In the genomic region with DNA sequence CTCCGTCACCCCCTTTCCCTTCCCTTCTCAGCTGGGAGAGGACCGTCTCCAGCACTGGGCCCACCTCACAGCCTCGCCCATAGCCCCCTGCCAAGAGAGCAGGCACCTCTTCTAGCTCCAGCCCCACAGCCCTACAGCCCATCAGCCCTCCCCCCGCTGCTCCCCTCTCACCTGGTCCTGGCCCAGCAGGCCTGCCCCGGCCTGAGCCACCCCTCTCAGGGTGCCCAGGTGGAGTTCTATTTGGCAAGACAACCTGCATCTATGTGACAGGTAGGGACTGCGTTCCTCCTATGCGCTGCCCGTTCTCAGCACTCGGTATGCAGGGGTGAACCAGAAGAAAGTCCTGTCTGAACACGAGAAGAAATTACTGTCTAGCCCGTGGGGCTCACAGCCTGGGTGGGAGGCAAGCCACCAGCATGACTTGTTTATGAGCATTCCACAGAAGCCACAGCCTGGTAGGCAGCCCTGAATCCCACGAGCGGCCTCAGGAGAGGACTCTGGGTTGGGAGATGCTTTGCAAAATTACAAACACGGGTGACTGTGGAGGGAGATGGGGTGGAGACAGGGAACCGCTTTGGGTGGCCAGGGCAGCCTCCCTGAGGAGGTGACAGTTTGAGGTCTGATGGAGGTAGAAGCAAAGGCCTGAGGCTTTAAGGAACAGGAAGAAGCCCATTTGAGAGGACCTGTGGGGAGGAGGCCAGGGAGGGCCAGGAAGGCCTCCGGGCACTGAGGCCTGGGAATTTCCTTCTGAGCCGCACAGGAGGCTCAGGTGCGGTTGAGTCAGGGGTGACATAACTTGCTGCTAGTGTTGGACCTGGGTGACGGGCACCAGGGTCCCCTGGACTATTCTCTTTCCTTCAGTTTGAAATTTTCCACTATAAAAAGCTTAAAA, we compare ENCODE assay signal across 9 cellular contexts. TPM values are rescaled to one million over a fixed set of nuclear protein-coding genes. Genes with fewer than 3 reads are reported as not detected.
A peak's percentile ranks its signal among the peaks of the same experiment; 100 is the strongest.
DNase-seq lines count a peak whose midpoint lies in the region; ATAC-seq and TF ChIP-seq lines count a peak whose summit lies in the region.
"Had no signal": no experiment of that assay in that cellular context is flagged by ENCODE, and none has a peak within 500 bp of the region (broad histone marks: within the 10 kb centered on the region; RNA-seq: fewer than 3 reads in every experiment).

No MANE protein-coding gene starts in this region.

- peak overlapping the region; percentile 71 to 76 for H3K27ac ChIP-seq in liver (ENCODE audit: low read depth in 1 of 2, low read length in 2 of 2)
- H3K27ac ChIP-seq in thyroid gland = peak overlapping the region in 2 of 3 donors; percentile 56 to 63
- H3K27ac ChIP-seq: SK-N-MC had no signal

- peak; percentile 24 for DNase-seq in activated T-cell treated with anti-CD3 and anti-CD28 coated beads, Interleukin-2, amount 50 U/mL, for 1 hour
- no peak for DNase-seq in activated T-cell treated with anti-CD3 and anti-CD28 coated beads, Interleukin-2, amount 50 U/mL, for 48 hours
- no peak for DNase-seq in activated naive CD4-positive, alpha-beta T cell treated with anti-CD3 and anti-CD28 coated beads, Interleukin-2, amount 50 U/mL, for 72 hours (ENCODE audit: low spot score in 2 of 2)
- DNase-seq in thyroid gland (no peak), KG1 (lab: John Stamatoyannopoulos, UW) (no peak), NCI-H345 (lab: John Stamatoyannopoulos, UW) (no peak)

- intact Hi-C loops in thyroid gland (cut with DNase I) = loop anchor here (10.0 kb wide), 1 partner anchor 51 kb away; a partner anchor contains a TSS

- no peak for ATAC-seq in activated naive CD4-positive, alpha-beta T cell treated with anti-CD3 and anti-CD28 coated beads, Interleukin-2, amount 50 U/mL, for 72 hours
- ATAC-seq in HG03432 (IDR thresholded peaks at IDR 0.05; ENCODE audit: unreplicated experiment) = no peak

- no peaks in the 10 kb centered on the region for H3K9me3 ChIP-seq in liver (ENCODE audit: control insufficient read depth in 4 of 4, low read length in 3 of 4)
- no peaks in the 10 kb centered on the region for H3K9me3 ChIP-seq in thyroid gland

- H3K36me3 ChIP-seq in liver (ENCODE audit: control insufficient read depth in 4 of 4, insufficient read depth in 3 of 4, low read depth in 1 of 4, low read length in 3 of 4) (no peaks in the 10 kb centered on the region), thyroid gland (no peaks in the 10 kb centered on the region)

- TF ChIP-seq CTCF in liver (IDR thresholded peaks at IDR 0.05; ENCODE audit: low read depth, low read length, missing input control) = no peak
- no peak for TF ChIP-seq CTCF in thyroid gland (IDR thresholded peaks at IDR 0.05)

- 95% methylated on average over 19 of the region's 19 CpGs for WGBS in liver
- 92 to 93% methylated on average over 19 of the region's 19 CpGs for WGBS in thyroid gland, 2 donors

- TF ChIP-seq POLR2A in thyroid gland (IDR thresholded peaks at IDR 0.05) = no peak

- H3K4me3 ChIP-seq in liver (ENCODE audit: low read depth in 1 of 3, low read length in 3 of 3) = no peak overlapping the region
- H3K4me3 ChIP-seq in thyroid gland (replicated peaks in 1 of 3) = no peak overlapping the region

- no peaks in the 10 kb centered on the region for H3K27me3 ChIP-seq in liver (ENCODE audit: control insufficient read depth in 4 of 4, insufficient read depth in 4 of 4, low read length in 3 of 4)
- H3K27me3 ChIP-seq in thyroid gland = no peaks in the 10 kb centered on the region

- H3K36me3 Mint-ChIP-seq in activated naive CD4-positive, alpha-beta T cell treated with anti-CD3 and anti-CD28 coated beads, Interleukin-2, amount 50 U/mL, for 72 hours = peaks cover 14 to 23% of the 10 kb centered on the region in 2 donors

- no peak for TF ChIP-seq RAD21 in liver (IDR thresholded peaks at IDR 0.05)

- no peak overlapping the region for H3K9ac ChIP-seq in liver (ENCODE audit: low read depth in 1 of 2, low read length in 2 of 2)

- peak overlapping the region; percentile 31 to 58 for H3K27ac Mint-ChIP-seq in activated naive CD4-positive, alpha-beta T cell treated with anti-CD3 and anti-CD28 coated beads, Interleukin-2, amount 50 U/mL, for 72 hours

- peaks cover 18 to 49% (median 27%) of the 10 kb centered on the region in 4 donors for H3K4me1 ChIP-seq in liver (ENCODE audit: control insufficient read depth in 4 of 4, insufficient read depth in 4 of 4, low read length in 3 of 4)
- peaks cover 26 to 60% of the 10 kb centered on the region in 2 donors for H3K4me1 ChIP-seq in thyroid gland

- no peaks in the 10 kb centered on the region for H3K9me3 Mint-ChIP-seq in activated naive CD4-positive, alpha-beta T cell treated with anti-CD3 and anti-CD28 coated beads, Interleukin-2, amount 50 U/mL, for 72 hours

TF ChIP-seq in liver, 16 proteins besides CTCF, POLR2A, EP300 and RAD21:
- TF ChIP-seq FOXA1 (IDR thresholded peaks at IDR 0.05) = no peak
- TF ChIP-seq, protein P1, sequence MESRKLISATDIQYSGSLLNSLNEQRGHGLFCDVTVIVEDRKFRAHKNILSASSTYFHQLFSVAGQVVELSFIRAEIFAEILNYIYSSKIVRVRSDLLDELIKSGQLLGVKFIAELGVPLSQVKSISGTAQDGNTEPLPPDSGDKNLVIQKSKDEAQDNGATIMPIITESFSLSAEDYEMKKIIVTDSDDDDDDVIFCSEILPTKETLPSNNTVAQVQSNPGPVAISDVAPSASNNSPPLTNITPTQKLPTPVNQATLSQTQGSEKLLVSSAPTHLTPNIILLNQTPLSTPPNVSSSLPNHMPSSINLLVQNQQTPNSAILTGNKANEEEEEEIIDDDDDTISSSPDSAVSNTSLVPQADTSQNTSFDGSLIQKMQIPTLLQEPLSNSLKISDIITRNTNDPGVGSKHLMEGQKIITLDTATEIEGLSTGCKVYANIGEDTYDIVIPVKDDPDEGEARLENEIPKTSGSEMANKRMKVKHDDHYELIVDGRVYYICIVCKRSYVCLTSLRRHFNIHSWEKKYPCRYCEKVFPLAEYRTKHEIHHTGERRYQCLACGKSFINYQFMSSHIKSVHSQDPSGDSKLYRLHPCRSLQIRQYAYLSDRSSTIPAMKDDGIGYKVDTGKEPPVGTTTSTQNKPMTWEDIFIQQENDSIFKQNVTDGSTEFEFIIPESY (IDR thresholded peaks at IDR 0.05) = no peak
- TF ChIP-seq, protein P2, sequence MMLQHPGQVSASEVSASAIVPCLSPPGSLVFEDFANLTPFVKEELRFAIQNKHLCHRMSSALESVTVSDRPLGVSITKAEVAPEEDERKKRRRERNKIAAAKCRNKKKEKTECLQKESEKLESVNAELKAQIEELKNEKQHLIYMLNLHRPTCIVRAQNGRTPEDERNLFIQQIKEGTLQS (IDR thresholded peaks at IDR 0.05) = no peak
- TF ChIP-seq YY1 (IDR thresholded peaks at IDR 0.05) = no peak
- no peak for TF ChIP-seq FOXA2 (IDR thresholded peaks at IDR 0.05)
- no peak for TF ChIP-seq TAF1 (conservative IDR thresholded peaks at IDR 0.05)
- no peak for TF ChIP-seq SP1 (IDR thresholded peaks at IDR 0.05)
- TF ChIP-seq GABPA (IDR thresholded peaks at IDR 0.05 in 1 of 2, conservative IDR thresholded peaks at IDR 0.05 in 1 of 2) = no peak
- no peak for TF ChIP-seq NR2F2 (IDR thresholded peaks at IDR 0.05)
- TF ChIP-seq, protein P3, sequence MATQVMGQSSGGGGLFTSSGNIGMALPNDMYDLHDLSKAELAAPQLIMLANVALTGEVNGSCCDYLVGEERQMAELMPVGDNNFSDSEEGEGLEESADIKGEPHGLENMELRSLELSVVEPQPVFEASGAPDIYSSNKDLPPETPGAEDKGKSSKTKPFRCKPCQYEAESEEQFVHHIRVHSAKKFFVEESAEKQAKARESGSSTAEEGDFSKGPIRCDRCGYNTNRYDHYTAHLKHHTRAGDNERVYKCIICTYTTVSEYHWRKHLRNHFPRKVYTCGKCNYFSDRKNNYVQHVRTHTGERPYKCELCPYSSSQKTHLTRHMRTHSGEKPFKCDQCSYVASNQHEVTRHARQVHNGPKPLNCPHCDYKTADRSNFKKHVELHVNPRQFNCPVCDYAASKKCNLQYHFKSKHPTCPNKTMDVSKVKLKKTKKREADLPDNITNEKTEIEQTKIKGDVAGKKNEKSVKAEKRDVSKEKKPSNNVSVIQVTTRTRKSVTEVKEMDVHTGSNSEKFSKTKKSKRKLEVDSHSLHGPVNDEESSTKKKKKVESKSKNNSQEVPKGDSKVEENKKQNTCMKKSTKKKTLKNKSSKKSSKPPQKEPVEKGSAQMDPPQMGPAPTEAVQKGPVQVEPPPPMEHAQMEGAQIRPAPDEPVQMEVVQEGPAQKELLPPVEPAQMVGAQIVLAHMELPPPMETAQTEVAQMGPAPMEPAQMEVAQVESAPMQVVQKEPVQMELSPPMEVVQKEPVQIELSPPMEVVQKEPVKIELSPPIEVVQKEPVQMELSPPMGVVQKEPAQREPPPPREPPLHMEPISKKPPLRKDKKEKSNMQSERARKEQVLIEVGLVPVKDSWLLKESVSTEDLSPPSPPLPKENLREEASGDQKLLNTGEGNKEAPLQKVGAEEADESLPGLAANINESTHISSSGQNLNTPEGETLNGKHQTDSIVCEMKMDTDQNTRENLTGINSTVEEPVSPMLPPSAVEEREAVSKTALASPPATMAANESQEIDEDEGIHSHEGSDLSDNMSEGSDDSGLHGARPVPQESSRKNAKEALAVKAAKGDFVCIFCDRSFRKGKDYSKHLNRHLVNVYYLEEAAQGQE (IDR thresholded peaks at IDR 0.05) = no peak
- no peak for TF ChIP-seq HNF4G (IDR thresholded peaks at IDR 0.05)
- no peak for TF ChIP-seq EGR1 (IDR thresholded peaks at IDR 0.05; ENCODE audit: low read depth in 2 of 2)
- TF ChIP-seq JUND (IDR thresholded peaks at IDR 0.05) = no peak

RNA-seq across cellular contexts. Expression of a gene that starts 1.2 kb away (rescaled TPM):
- 10 to 100 TPM; 24.3 to 29.7 TPM for total RNA-seq in activated naive CD4-positive, alpha-beta T cell treated with anti-CD3 and anti-CD28 coated beads, Interleukin-2, amount 50 U/mL, for 72 hours
- 10 to 100 TPM in 1 of 2 donors, 1 to 10 TPM in 1; 2.9 to 15.1 TPM for total RNA-seq in liver
- polyA plus RNA-seq in liver = 10 to 100 TPM in 1 of 2 donors, 1 to 10 TPM in 1; 5.0 to 12.8 TPM
- 10 to 100 TPM; 12.1 to 20.3 (median 16.5) TPM for total RNA-seq in thyroid gland

RNA-seq across cellular contexts. Expression of a gene that starts 51.0 kb away (rescaled TPM):
- 10 to 100 TPM; 30.9 to 33.9 TPM for total RNA-seq in activated naive CD4-positive, alpha-beta T cell treated with anti-CD3 and anti-CD28 coated beads, Interleukin-2, amount 50 U/mL, for 72 hours
- total RNA-seq in liver = 10 to 100 TPM; 21.2 to 82.8 TPM
- polyA plus RNA-seq in liver = 10 to 100 TPM; 37.6 to 42.6 TPM
- total RNA-seq in thyroid gland = 10 to 100 TPM; 24.4 to 34.0 (median 31.9) TPM

RNA-seq across cellular contexts. Expression of a gene that starts 58.0 kb away (rescaled TPM):
- 10 to 100 TPM; 83.7 to 90.7 TPM for total RNA-seq in activated naive CD4-positive, alpha-beta T cell treated with anti-CD3 and anti-CD28 coated beads, Interleukin-2, amount 50 U/mL, for 72 hours
- 10 to 100 TPM; 33.7 to 35.2 TPM for total RNA-seq in liver
- 10 to 100 TPM; 42.5 to 61.6 TPM for polyA plus RNA-seq in liver
- 10 to 100 TPM; 53.4 to 91.4 (median 87.8) TPM for total RNA-seq in thyroid gland
